In genomic region chr10:92291610-92291859, GRCh38 we compare ENCODE assay signal across 8 cellular contexts. TPM values are rescaled to one million over a fixed set of nuclear protein-coding genes. Genes with fewer than 3 reads are reported as not detected.
DNase-seq lines count a peak whose midpoint lies in the region; ATAC-seq, FAIRE-seq and TF ChIP-seq lines count a peak whose summit lies in the region.

No MANE protein-coding gene starts in this region.

- no peak for TF ChIP-seq EP300 in ovary (IDR thresholded peaks at IDR 0.05)

- H2AFZ ChIP-seq in OCI-LY3 (ENCODE audit: low read depth, low read length) (0 out of 2 replicates have a peak overlapping the region, but pooled peaks have one; percentile 63), endothelial cell of umbilical vein (ENCODE audit: low read depth, low read length) (peak overlapping the region; percentile 2)

- FAIRE-seq in endothelial cell of umbilical vein (lab: Jason Lieb, UNC) = no peak

- H4K20me1 ChIP-seq in OCI-LY3 (ENCODE audit: insufficient read depth, low read length) = peaks cover 6% of the 10 kb centered on the region; the same call in 1 of the 2 replicates
- H4K20me1 ChIP-seq in endothelial cell of umbilical vein (replicated peaks; ENCODE audit: control insufficient read depth, extremely low read depth, insufficient read depth, low read length) = peaks cover 4% of the 10 kb centered on the region

- H3K9me3 ChIP-seq in OCI-LY3 (ENCODE audit: insufficient read depth, low read length) (no peaks in the 10 kb centered on the region), endothelial cell of umbilical vein (replicated peaks; ENCODE audit: control insufficient read depth, insufficient read depth, low read length) (no peaks in the 10 kb centered on the region), ovary (no peaks in the 10 kb centered on the region)

- H3K4me2 ChIP-seq in OCI-LY3 (ENCODE audit: low read length) = peak overlapping the region; percentile 85
- peak overlapping the region; percentile 94 for H3K4me2 ChIP-seq in endothelial cell of umbilical vein (ENCODE audit: insufficient read depth, low read length)

- H3K79me2 ChIP-seq in OCI-LY3 (ENCODE audit: low read length) (peaks cover 37% of the 10 kb centered on the region), endothelial cell of umbilical vein (ENCODE audit: control insufficient read depth, insufficient read depth, low read length) (peaks cover 53% of the 10 kb centered on the region)

- CTCF ChIA-PET in endothelial cell of umbilical vein (lab: Charles Lee) = interaction anchor here (1.0 to 3.7 kb wide), 21 partner anchors 11 to 533 kb away, joined by 3 to 87 read pairs (median 5); no protein-coding TSS in a partner anchor

- H3K4me3 ChIP-seq in OCI-LY3 (ENCODE audit: low read length) (peak overlapping the region; percentile 92), endothelial cell of umbilical vein (replicated peaks in 1 of 3; ENCODE audit: insufficient read depth in 1 of 3, low read depth in 1 of 3, low read length in 3 of 3) (peak overlapping the region; percentile 66 to 99 (median 79)), ovary (peak overlapping the region; percentile 80)

- peak overlapping the region; percentile 40 for H3K27ac ChIP-seq in OCI-LY3 (ENCODE audit: low read length)
- peak overlapping the region; percentile 87 for H3K27ac ChIP-seq in endothelial cell of umbilical vein (ENCODE audit: insufficient read depth, low read depth, low read length)
- H3K27ac ChIP-seq in ovary = peak overlapping the region; percentile 86 to 93

- no peaks in the 10 kb centered on the region for H3K9me1 ChIP-seq in endothelial cell of umbilical vein (replicated peaks; ENCODE audit: control insufficient read depth, extremely low read depth, insufficient read depth, low read length)

- TF ChIP-seq CTCF in OCI-LY3 (IDR thresholded peaks at IDR 0.05; ENCODE audit: low read depth, low read length) = no peak
- TF ChIP-seq CTCF in endothelial cell of umbilical vein (IDR thresholded peaks at IDR 0.05; ENCODE audit: extremely low read depth in 1 of 2, insufficient read depth in 1 of 2, low read depth in 1 of 2, low read length in 2 of 2) = no peak
- TF ChIP-seq CTCF in ovary (IDR thresholded peaks at IDR 0.05) = no peak

- 0% methylated on average over 10 of the region's 10 CpGs for WGBS in ovary, 3 donors

- DNase-seq in endothelial cell of umbilical vein (ENCODE audit: low read depth, low spot score) (no peak), ovary (no peak), NCI-H446 treated with DMSO at 0.1 percent for 48 hours (lab: John Stamatoyannopoulos, UW) (no peak), GF-D8 (lab: John Stamatoyannopoulos, UW) (no peak), pons (ENCODE audit: low spot score) (no peak)

- dilution Hi-C loops in endothelial cell of umbilical vein (cut with MboI; ENCODE audit: extremely low pct_ligation_motif_present, low sequenced_read_pairs) = no loop called here

- intact Hi-C loops in endothelial cell of umbilical vein (cut with micrococcal nuclease) (loop anchor here (1.0 to 5.0 kb wide), 6 partner anchors 51 to 283 kb away; partner anchors contain the start of gene IDE), ovary (cut with DNase I) (loop anchor here in 1 of 4 donors (5.0 to 10.0 kb wide), 2 partner anchors 143 to 204 kb away; no protein-coding TSS in a partner anchor)

- H3K4me1 ChIP-seq in OCI-LY3 (ENCODE audit: low read length) (peaks cover 3% of the 10 kb centered on the region; the same call in 1 of the 2 replicates), endothelial cell of umbilical vein (ENCODE audit: control insufficient read depth, extremely low read depth, insufficient read depth, low read length) (peaks cover 15% of the 10 kb centered on the region), ovary (ENCODE audit: insufficient read depth) (peaks cover 3% of the 10 kb centered on the region)

- no peak for TF ChIP-seq POLR2A in endothelial cell of umbilical vein (IDR thresholded peaks at IDR 0.05; ENCODE audit: low read depth, low read length)
- TF ChIP-seq POLR2A in ovary (IDR thresholded peaks at IDR 0.05) = no peak

- H3K36me3 ChIP-seq in OCI-LY3 (replicated peaks; ENCODE audit: low read depth, low read length) = peaks cover 3% of the 10 kb centered on the region
- peaks cover 0 to 1% of the 10 kb centered on the region in 2 experiments for H3K36me3 ChIP-seq in endothelial cell of umbilical vein (ENCODE audit: control insufficient read depth in 2 of 2, extremely low read depth in 1 of 2, insufficient read depth in 2 of 2, low read length in 2 of 2)
- H3K36me3 ChIP-seq in ovary = no peaks in the 10 kb centered on the region

- BruUV-seq in endothelial cell of umbilical vein (replicated peaks; lab: Mats Ljungman, UMichigan) = no TSS peak

- POLR2A ChIA-PET in endothelial cell of umbilical vein (lab: Charles Lee) = interaction anchor here (1.2 to 1.3 kb wide), 2 partner anchors 43 to 80 kb away, joined by 3 to 5 read pairs; no protein-coding TSS in a partner anchor

- H3K9ac ChIP-seq in OCI-LY3 (ENCODE audit: low read length) = peak overlapping the region; percentile 86
- peak overlapping the region; percentile 87 for H3K9ac ChIP-seq in endothelial cell of umbilical vein (replicated peaks; ENCODE audit: extremely low read depth, insufficient read depth, low read length)

- H3K27me3 ChIP-seq in OCI-LY3 (ENCODE audit: low read depth, low read length) (no peaks in the 10 kb centered on the region), endothelial cell of umbilical vein (ENCODE audit: control insufficient read depth in 2 of 2, insufficient read depth in 2 of 2, low read length in 2 of 2) (no peaks in the 10 kb centered on the region), ovary (no peaks in the 10 kb centered on the region)

- ATAC-seq in GM18907 (IDR thresholded peaks at IDR 0.05; ENCODE audit: unreplicated experiment) = peak; percentile 15
- ATAC-seq in esophagus mucosa = no peak

TF ChIP-seq in endothelial cell of umbilical vein, 7 proteins besides CTCF, POLR2A, EP300 and RAD21:
- no peak for TF ChIP-seq MYC (IDR thresholded peaks at IDR 0.05; ENCODE audit: low read depth, low read length)
- TF ChIP-seq MAX (IDR thresholded peaks at IDR 0.05; ENCODE audit: insufficient read depth, insufficient read length) = no peak
- TF ChIP-seq JUN (IDR thresholded peaks at IDR 0.05; ENCODE audit: borderline replicate concordance, insufficient read depth, insufficient read length, low read depth) = no peak
- TF ChIP-seq FOS (IDR thresholded peaks at IDR 0.05; ENCODE audit: borderline replicate concordance, insufficient read depth, low read length) = no peak
- no peak for TF ChIP-seq GATA2 (IDR thresholded peaks at IDR 0.05; ENCODE audit: insufficient read depth, insufficient read length, low read depth, low read length)

RNA-seq across cellular contexts. Expression of gene MARCHF5, which starts 0.6 kb away (rescaled TPM):
- total RNA-seq in endothelial cell of umbilical vein (48.0 and 55.7 TPM in 2 replicates), ovary (10 to 100 TPM; 15.4 to 44.1 (median 36.4) TPM), esophagus mucosa (42.9 TPM)
- polyA plus RNA-seq in endothelial cell of umbilical vein (13.7 and 23.4 TPM in 2 replicates), ovary (10 to 100 TPM; 21.8 to 30.0 TPM)
- polyA plus RNA-seq in endothelial cell of umbilical vein (2011; cell fraction: cytosol; rRNA removed) = 27.6 and 30.1 TPM in 2 replicates
- polyA plus RNA-seq in endothelial cell of umbilical vein (2011; cell fraction: nucleus; rRNA removed) = 37.9 and 57.2 TPM in 2 replicates
- 60.7 and 63.2 TPM in 2 replicates for polyA plus RNA-seq in endothelial cell of umbilical vein (2012)
- polyA minus RNA-seq in endothelial cell of umbilical vein = 24.7 and 26.3 TPM in 2 replicates
- 8.1 TPM for polyA minus RNA-seq in endothelial cell of umbilical vein (2011; cell fraction: cytosol; rRNA and poly(A)+ RNA removed)
- polyA minus RNA-seq in endothelial cell of umbilical vein (2011; cell fraction: nucleus; rRNA and poly(A)+ RNA removed) = 20.7 and 36.3 TPM in 2 replicates

RNA-seq across cellular contexts. Expression of gene CPEB3, which starts 0.7 kb away (rescaled TPM):
- total RNA-seq in endothelial cell of umbilical vein (2.2 and 2.3 TPM in 2 replicates), ovary (1 to 10 TPM; 4.8 to 6.6 (median 5.7) TPM), esophagus mucosa (5.1 TPM)
- polyA plus RNA-seq in endothelial cell of umbilical vein (0.60 and 0.80 TPM in 2 replicates), ovary (1 to 10 TPM; 2.3 TPM)
- polyA plus RNA-seq in endothelial cell of umbilical vein (2011; cell fraction: cytosol; rRNA removed) = 0.43 and 0.65 TPM in 2 replicates
- polyA plus RNA-seq in endothelial cell of umbilical vein (2011; cell fraction: nucleus; rRNA removed) = 1.9 and 2.1 TPM in 2 replicates
- polyA plus RNA-seq in endothelial cell of umbilical vein (2012) = 0.83 and 0.88 TPM in 2 replicates
- polyA minus RNA-seq in endothelial cell of umbilical vein = 2.2 and 2.6 TPM in 2 replicates
- polyA minus RNA-seq in endothelial cell of umbilical vein (2011; cell fraction: cytosol; rRNA and poly(A)+ RNA removed) = 2.0 TPM
- 5.2 and 7.2 TPM in 2 replicates for polyA minus RNA-seq in endothelial cell of umbilical vein (2011; cell fraction: nucleus; rRNA and poly(A)+ RNA removed)
